14 cellular contexts compared by ENCODE assay signal in genomic region chr9:126410229-126410628, GRCh38.
"Had no signal": no experiment of that assay in that cellular context is flagged by ENCODE, and none has a peak within 500 bp of the region (broad histone marks: within the 10 kb centered on the region; RNA-seq: fewer than 3 reads in every experiment).

No MANE protein-coding gene starts in this region.

- H3K9me3 ChIP-seq: ascending aorta, left lung had no signal

- H3K27ac Mint-ChIP-seq: progenitor cell of endocrine pancreas had no signal

- H3K27ac ChIP-seq: ascending aorta, coronary artery, left lung had no signal

- H3K27me3 ChIP-seq: ascending aorta, left lung had no signal

- H3K9me3 Mint-ChIP-seq: stimulated activated naive CD8-positive, alpha-beta T cell treated with anti-CD3 and anti-CD28 coated beads, Interleukin-15, Interleukin-2, amounts not matched to agents 100 ng/mL and 50 ng/mL, for 24 hours had no signal

- DNase-seq: activated CD4-positive, alpha-beta T cell treated with anti-CD3 and anti-CD28 coated beads for 48 hours; activated CD4-positive, CD25-positive, alpha-beta regulatory T cell; activated CD8-positive, alpha-beta memory T cell treated with anti-CD3 and anti-CD28 coated beads for 24 hours; activated gamma-delta T cell; erythroblast; left lung; mammary epithelial cell; midbrain; T1000; trophoblast cell had no signal

- H3K4me1 ChIP-seq: ascending aorta had no signal

- H3K27me3 Mint-ChIP-seq: progenitor cell of endocrine pancreas; stimulated activated naive CD8-positive, alpha-beta T cell treated with anti-CD3 and anti-CD28 coated beads, Interleukin-15, Interleukin-2, amounts not matched to agents 100 ng/mL and 50 ng/mL, for 24 hours had no signal

- ATAC-seq: left lung had no signal

- H3K4me3 ChIP-seq: ascending aorta, coronary artery, left lung had no signal
